ENCODE assay signal across 1 cellular context in the genomic region with DNA sequence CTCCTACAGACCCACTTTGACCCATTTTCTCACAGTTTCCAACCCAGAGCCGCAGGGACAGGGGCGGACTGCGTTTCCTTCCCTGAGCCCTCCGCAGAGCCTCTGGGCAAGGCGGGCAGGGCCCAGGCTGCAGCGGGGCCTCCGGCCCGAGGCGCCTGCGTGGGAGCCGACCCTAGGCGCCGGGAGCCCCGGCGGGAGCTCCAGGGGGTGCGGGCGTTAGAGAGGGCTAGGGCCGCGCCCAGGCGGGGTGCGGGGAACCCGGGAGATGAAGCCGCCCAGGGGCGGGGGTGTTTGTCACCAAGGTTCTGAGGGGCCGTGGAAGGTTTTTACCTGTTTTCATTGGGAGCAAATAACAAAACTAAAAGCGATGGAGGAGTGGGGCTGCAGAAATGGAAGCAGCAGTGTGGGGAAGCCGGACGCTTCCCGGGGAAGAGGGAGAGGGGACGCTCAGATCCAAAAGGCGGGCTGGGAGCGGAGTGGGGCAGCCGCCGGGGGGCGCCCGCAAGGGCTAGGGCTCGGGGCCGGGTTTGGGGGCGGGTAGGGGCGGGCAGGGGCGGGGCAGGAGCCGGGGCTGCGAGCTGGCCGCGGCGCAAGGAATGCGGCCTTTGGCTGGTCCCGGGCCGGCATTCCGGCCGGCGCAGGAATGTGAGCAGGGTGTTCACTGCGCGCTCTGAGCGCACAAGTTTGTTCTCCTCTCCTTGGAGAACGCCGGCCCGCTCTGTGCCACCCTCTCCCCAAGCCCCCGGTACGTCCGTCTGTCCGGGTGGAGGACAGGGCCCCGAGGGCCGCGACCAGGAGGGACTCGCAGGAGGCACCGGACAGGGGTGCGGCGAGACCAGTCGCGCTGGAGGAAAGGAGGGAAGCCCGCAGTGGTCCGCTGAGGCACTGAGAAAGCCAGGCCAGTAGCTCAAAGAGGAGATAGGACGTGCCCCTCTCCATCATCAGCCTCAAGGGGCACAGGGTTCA.
A peak's percentile ranks its signal among the peaks of the same experiment; 100 is the strongest.
TF ChIP-seq lines count a peak whose summit lies in the region.

No MANE protein-coding gene starts in this region.

TF ChIP-seq in HepG2, 621 proteins besides CTCF, POLR2A, EP300 and RAD21 (continued from another document and continues in another):
- TF ChIP-seq AHDC1 (CRISPR knock-in tag; IDR thresholded peaks at IDR 0.05; ENCODE audit: borderline replicate concordance) (no peak), ZNF274 (CRISPR knock-in tag; IDR thresholded peaks at IDR 0.05) (no peak), ZNF580 (CRISPR knock-in tag; IDR thresholded peaks at IDR 0.05; ENCODE audit: borderline replicate concordance, low read depth) (no peak), ZNF567 (CRISPR knock-in tag; IDR thresholded peaks at IDR 0.05; ENCODE audit: borderline replicate concordance) (no peak), FOXK1 (CRISPR knock-in tag; IDR thresholded peaks at IDR 0.05; ENCODE audit: borderline replicate concordance, low read depth) (no peak), ZNF75D (CRISPR knock-in tag; IDR thresholded peaks at IDR 0.05; ENCODE audit: borderline replicate concordance) (no peak), ARNT2 (CRISPR knock-in tag; IDR thresholded peaks at IDR 0.05; ENCODE audit: low read depth) (no peak), TCF12 (IDR thresholded peaks at IDR 0.05) (no peak), TCF12 (CRISPR knock-in tag; IDR thresholded peaks at IDR 0.05) (no peak), ZNF557 (CRISPR knock-in tag; IDR thresholded peaks at IDR 0.05) (no peak), ZNF550 (CRISPR knock-in tag; IDR thresholded peaks at IDR 0.05; ENCODE audit: borderline replicate concordance) (no peak), U2AF2 (IDR thresholded peaks at IDR 0.05; ENCODE audit: low read depth, low read length) (no peak), ZNF235 (CRISPR knock-in tag; IDR thresholded peaks at IDR 0.05; ENCODE audit: borderline replicate concordance) (no peak), MYC (CRISPR knock-in tag; IDR thresholded peaks at IDR 0.05; ENCODE audit: borderline replicate concordance) (no peak), RFXANK (CRISPR knock-in tag; IDR thresholded peaks at IDR 0.05) (no peak), RCOR2 (CRISPR knock-in tag; IDR thresholded peaks at IDR 0.05) (no peak), LCORL (IDR thresholded peaks at IDR 0.05) (no peak), LCORL (CRISPR knock-in tag; IDR thresholded peaks at IDR 0.05) (peak; percentile 85), CBFB (CRISPR knock-in tag; IDR thresholded peaks at IDR 0.05) (no peak), ZNF383 (CRISPR knock-in tag; IDR thresholded peaks at IDR 0.05; ENCODE audit: borderline replicate concordance) (no peak), ZBTB38 (CRISPR knock-in tag; IDR thresholded peaks at IDR 0.05) (no peak), TOE1 (CRISPR knock-in tag; IDR thresholded peaks at IDR 0.05) (no peak), ZSCAN21 (CRISPR knock-in tag; IDR thresholded peaks at IDR 0.05; ENCODE audit: borderline replicate concordance) (peak; percentile 37; the same call in 1 of the 2 replicates), NR2C2 (CRISPR knock-in tag; IDR thresholded peaks at IDR 0.05; ENCODE audit: borderline replicate concordance) (no peak), KMT2A (CRISPR knock-in tag; IDR thresholded peaks at IDR 0.05) (no peak), ZNF33A (CRISPR knock-in tag; IDR thresholded peaks at IDR 0.05; ENCODE audit: borderline replicate concordance) (no peak), ZNF205 (CRISPR knock-in tag; IDR thresholded peaks at IDR 0.05) (no peak), ZNF572 (CRISPR knock-in tag; IDR thresholded peaks at IDR 0.05) (no peak), ZNF589 (CRISPR knock-in tag; conservative IDR thresholded peaks at IDR 0.05) (no peak), ZSCAN29 (CRISPR knock-in tag; conservative IDR thresholded peaks at IDR 0.05) (no peak), KAT2B (IDR thresholded peaks at IDR 0.05; ENCODE audit: borderline replicate concordance, low read depth, low read length) (no peak), HIVEP1 (CRISPR knock-in tag; IDR thresholded peaks at IDR 0.05) (peak; percentile 52; the same call in 1 of the 2 replicates), ISL2 (CRISPR knock-in tag; IDR thresholded peaks at IDR 0.05) (no peak)
- TF ChIP-seq, protein P1, sequence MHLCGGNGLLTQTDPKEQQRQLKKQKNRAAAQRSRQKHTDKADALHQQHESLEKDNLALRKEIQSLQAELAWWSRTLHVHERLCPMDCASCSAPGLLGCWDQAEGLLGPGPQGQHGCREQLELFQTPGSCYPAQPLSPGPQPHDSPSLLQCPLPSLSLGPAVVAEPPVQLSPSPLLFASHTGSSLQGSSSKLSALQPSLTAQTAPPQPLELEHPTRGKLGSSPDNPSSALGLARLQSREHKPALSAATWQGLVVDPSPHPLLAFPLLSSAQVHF (CRISPR knock-in tag; IDR thresholded peaks at IDR 0.05) = no peak
- TF ChIP-seq, protein P2, sequence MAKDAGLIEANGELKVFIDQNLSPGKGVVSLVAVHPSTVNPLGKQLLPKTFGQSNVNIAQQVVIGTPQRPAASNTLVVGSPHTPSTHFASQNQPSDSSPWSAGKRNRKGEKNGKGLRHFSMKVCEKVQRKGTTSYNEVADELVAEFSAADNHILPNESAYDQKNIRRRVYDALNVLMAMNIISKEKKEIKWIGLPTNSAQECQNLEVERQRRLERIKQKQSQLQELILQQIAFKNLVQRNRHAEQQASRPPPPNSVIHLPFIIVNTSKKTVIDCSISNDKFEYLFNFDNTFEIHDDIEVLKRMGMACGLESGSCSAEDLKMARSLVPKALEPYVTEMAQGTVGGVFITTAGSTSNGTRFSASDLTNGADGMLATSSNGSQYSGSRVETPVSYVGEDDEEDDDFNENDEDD (CRISPR knock-in tag; IDR thresholded peaks at IDR 0.05; ENCODE audit: borderline replicate concordance) = no peak
- TF ChIP-seq, protein P3, sequence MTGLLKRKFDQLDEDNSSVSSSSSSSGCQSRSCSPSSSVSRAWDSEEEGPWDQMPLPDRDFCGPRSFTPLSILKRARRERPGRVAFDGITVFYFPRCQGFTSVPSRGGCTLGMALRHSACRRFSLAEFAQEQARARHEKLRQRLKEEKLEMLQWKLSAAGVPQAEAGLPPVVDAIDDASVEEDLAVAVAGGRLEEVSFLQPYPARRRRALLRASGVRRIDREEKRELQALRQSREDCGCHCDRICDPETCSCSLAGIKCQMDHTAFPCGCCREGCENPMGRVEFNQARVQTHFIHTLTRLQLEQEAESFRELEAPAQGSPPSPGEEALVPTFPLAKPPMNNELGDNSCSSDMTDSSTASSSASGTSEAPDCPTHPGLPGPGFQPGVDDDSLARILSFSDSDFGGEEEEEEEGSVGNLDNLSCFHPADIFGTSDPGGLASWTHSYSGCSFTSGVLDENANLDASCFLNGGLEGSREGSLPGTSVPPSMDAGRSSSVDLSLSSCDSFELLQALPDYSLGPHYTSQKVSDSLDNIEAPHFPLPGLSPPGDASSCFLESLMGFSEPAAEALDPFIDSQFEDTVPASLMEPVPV (CRISPR knock-in tag; IDR thresholded peaks at IDR 0.05) = no peak
- TF ChIP-seq, protein P4, sequence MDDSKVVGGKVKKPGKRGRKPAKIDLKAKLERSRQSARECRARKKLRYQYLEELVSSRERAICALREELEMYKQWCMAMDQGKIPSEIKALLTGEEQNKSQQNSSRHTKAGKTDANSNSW (CRISPR knock-in tag; IDR thresholded peaks at IDR 0.05; ENCODE audit: borderline replicate concordance) = no peak
- TF ChIP-seq, protein P5, sequence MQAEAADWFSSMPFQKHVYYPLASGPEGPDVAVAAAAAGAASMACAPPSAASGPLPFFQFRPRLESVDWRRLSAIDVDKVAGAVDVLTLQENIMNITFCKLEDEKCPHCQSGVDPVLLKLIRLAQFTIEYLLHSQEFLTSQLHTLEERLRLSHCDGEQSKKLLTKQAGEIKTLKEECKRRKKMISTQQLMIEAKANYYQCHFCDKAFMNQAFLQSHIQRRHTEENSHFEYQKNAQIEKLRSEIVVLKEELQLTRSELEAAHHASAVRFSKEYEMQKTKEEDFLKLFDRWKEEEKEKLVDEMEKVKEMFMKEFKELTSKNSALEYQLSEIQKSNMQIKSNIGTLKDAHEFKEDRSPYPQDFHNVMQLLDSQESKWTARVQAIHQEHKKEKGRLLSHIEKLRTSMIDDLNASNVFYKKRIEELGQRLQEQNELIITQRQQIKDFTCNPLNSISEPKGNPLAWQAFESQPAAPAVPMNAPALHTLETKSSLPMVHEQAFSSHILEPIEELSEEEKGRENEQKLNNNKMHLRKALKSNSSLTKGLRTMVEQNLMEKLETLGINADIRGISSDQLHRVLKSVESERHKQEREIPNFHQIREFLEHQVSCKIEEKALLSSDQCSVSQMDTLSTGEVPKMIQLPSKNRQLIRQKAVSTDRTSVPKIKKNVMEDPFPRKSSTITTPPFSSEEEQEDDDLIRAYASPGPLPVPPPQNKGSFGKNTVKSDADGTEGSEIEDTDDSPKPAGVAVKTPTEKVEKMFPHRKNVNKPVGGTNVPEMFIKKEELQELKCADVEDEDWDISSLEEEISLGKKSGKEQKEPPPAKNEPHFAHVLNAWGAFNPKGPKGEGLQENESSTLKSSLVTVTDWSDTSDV (CRISPR knock-in tag; IDR thresholded peaks at IDR 0.05) = no peak
- TF ChIP-seq, protein P6, sequence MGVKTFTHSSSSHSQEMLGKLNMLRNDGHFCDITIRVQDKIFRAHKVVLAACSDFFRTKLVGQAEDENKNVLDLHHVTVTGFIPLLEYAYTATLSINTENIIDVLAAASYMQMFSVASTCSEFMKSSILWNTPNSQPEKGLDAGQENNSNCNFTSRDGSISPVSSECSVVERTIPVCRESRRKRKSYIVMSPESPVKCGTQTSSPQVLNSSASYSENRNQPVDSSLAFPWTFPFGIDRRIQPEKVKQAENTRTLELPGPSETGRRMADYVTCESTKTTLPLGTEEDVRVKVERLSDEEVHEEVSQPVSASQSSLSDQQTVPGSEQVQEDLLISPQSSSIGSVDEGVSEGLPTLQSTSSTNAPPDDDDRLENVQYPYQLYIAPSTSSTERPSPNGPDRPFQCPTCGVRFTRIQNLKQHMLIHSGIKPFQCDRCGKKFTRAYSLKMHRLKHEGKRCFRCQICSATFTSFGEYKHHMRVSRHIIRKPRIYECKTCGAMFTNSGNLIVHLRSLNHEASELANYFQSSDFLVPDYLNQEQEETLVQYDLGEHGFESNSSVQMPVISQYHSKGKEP (CRISPR knock-in tag; IDR thresholded peaks at IDR 0.05) = no peak
- TF ChIP-seq, protein P7, sequence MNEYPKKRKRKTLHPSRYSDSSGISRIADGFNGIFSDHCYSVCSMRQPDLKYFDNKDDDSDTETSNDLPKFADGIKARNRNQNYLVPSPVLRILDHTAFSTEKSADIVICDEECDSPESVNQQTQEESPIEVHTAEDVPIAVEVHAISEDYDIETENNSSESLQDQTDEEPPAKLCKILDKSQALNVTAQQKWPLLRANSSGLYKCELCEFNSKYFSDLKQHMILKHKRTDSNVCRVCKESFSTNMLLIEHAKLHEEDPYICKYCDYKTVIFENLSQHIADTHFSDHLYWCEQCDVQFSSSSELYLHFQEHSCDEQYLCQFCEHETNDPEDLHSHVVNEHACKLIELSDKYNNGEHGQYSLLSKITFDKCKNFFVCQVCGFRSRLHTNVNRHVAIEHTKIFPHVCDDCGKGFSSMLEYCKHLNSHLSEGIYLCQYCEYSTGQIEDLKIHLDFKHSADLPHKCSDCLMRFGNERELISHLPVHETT (CRISPR knock-in tag; conservative IDR thresholded peaks at IDR 0.05) = no peak
